Comparison of ENCODE assay signal across 1 cellular context in the genomic region with DNA sequence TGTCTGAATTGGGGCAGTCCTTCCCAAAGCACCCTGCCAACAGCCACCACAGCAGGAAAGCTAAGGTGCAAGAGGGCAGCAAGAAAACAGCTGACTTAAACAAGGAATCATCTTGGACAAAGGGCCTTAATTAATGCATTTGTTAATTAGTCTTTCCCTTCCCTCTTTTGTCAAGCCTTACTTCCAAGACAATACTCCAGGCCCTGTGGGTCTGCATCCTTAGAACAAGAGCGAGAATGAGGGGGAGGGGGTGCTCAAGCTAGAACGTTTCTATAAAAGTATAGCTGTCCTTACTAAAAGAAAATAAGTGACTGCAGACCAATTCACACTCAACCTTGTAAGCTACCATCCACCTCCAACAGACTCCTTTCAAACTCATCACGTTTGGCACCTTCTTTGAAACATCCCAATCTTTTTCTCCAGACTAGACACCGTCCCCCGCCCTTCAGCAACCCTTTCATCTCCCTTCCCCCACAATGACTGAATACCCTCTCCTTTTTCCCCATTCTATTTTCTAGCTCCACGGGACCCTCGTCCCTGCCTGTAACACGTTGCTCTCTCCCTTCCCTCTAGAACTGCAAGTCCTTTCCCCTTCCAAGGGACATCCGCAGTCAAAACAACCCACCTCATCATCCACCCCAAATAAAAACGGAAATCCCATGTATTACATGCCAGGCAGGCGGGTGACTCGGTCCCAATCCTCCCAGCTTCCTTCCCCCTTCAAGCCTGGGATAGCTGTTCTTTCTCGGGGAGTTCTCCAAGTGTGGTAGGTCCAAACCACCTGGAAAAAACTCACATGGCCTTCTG.
TF ChIP-seq lines count a peak whose summit lies in the region.

No MANE protein-coding gene starts in this region.

TF ChIP-seq in SK-N-SH treated with all-trans-retinoic acid at 6 μM for 48 hours, 23 proteins besides CTCF, POLR2A, EP300 and RAD21 (continued from another document):
- TF ChIP-seq POU6F1 (CRISPR knock-in tag; IDR thresholded peaks at IDR 0.05; ENCODE audit: borderline replicate concordance, low read depth): no peak
- no peak for TF ChIP-seq ZFP3 (CRISPR knock-in tag; IDR thresholded peaks at IDR 0.05)
- TF ChIP-seq ZFP30 (CRISPR knock-in tag; IDR thresholded peaks at IDR 0.05): no peak
- TF ChIP-seq OSR1 (CRISPR knock-in tag; IDR thresholded peaks at IDR 0.05): no peak
- no peak for TF ChIP-seq CSDC2 (CRISPR knock-in tag; IDR thresholded peaks at IDR 0.05)
- no peak for TF ChIP-seq PATZ1 (CRISPR knock-in tag; IDR thresholded peaks at IDR 0.05; ENCODE audit: borderline replicate concordance)
- TF ChIP-seq ZNF8 (CRISPR knock-in tag; IDR thresholded peaks at IDR 0.05): no peak
- TF ChIP-seq ZC3H10 (CRISPR knock-in tag; IDR thresholded peaks at IDR 0.05): no peak
- no peak for TF ChIP-seq TCF4 (CRISPR knock-in tag; IDR thresholded peaks at IDR 0.05; ENCODE audit: borderline replicate concordance)
- no peak for TF ChIP-seq TSHZ2 (CRISPR knock-in tag; IDR thresholded peaks at IDR 0.05)
